In the genomic region with DNA sequence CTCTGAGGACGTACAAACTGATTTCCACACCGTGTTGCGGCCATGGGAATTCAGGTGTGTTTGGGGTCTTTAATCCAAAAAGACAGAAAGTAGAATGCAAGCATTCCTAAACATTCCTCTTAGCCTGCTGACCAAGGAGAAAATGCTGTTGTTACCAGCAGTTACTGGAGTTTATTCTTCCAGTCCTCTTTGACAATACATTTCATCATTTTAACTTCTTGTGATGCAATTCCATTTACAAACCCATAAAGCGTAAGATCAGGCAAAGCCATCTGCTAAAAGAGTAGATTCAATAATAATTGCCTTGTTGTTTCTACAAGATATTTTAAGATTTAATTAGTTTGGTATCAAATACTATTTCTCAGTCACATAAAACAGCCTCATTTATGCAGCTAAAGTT, we compare ENCODE assay signal across 16 cellular contexts. TPM values are rescaled to one million over a fixed set of nuclear protein-coding genes. Genes with fewer than 3 reads are reported as not detected.
DNase-seq lines count a peak whose midpoint lies in the region; TF ChIP-seq lines count a peak whose summit lies in the region.
"Had no signal": no experiment of that assay in that cellular context is flagged by ENCODE, and none has a peak within 500 bp of the region (broad histone marks: within the 10 kb centered on the region; RNA-seq: fewer than 3 reads in every experiment).

No MANE protein-coding gene starts in this region.

- H3K4me1 ChIP-seq in adipocyte (ENCODE audit: control insufficient read depth, insufficient read depth, low read length) (peaks cover 19% of the 10 kb centered on the region), uterus (no peaks in the 10 kb centered on the region)

- no peaks in the 10 kb centered on the region for H3K9me3 ChIP-seq in adipocyte (ENCODE audit: control insufficient read depth, low read length)
- no peaks in the 10 kb centered on the region for H3K9me3 ChIP-seq in uterus

- H3K4me3 ChIP-seq in adipocyte (ENCODE audit: low read length) (no peak overlapping the region), fibroblast of mammary gland (ENCODE audit: control insufficient read depth, low read depth, low read length) (no peak overlapping the region), uterus (no peak overlapping the region)

- TF ChIP-seq CTCF in fibroblast of mammary gland (conservative IDR thresholded peaks at IDR 0.05; ENCODE audit: control insufficient read depth, insufficient read depth, low read depth, low read length) (no peak), uterus (IDR thresholded peaks at IDR 0.05) (no peak)

- H3K36me3 ChIP-seq in adipocyte (ENCODE audit: control insufficient read depth, insufficient read depth, low read length, severe bottlenecking) (no peaks in the 10 kb centered on the region), uterus (no peaks in the 10 kb centered on the region)

- no peak for TF ChIP-seq POLR2A in uterus (IDR thresholded peaks at IDR 0.05)

- in situ Hi-C loops in KBM-7 (cut with MboI; ENCODE audit: low pct_unique_long_range_greater_than_20kb, low sequenced_read_pairs) = no loop called here

- no peak overlapping the region for H3K9ac ChIP-seq in adipocyte (ENCODE audit: low read length)

- no peak overlapping the region for H3K27ac ChIP-seq in uterus
- H3K27ac ChIP-seq: C4-2B had no signal

- intact Hi-C loops in uterus (cut with DNase I; ENCODE audit: low total_unique reads) = no loop called here

- peak; percentile 39 for DNase-seq in SIG-M5 treated with dmso at 0.1 percent for 504 hours (lab: John Stamatoyannopoulos, UW; ENCODE audit: unreplicated experiment)
- DNase-seq in SIG-M5 (lab: John Stamatoyannopoulos, UW) = no peak
- peak; percentile 71 for DNase-seq in adipocyte (ENCODE audit: low read depth)
- peak; percentile 43 for DNase-seq in fibroblast of mammary gland (ENCODE audit: low read depth)
- DNase-seq in KBM-7 = no peak
- DNase-seq in NCI-H2107 treated with DMSO at 0.1 percent for 48 hours (lab: John Stamatoyannopoulos, UW; ENCODE audit: unreplicated experiment) = no peak
- no peak for DNase-seq in uterus
- DNase-seq in AML-193 (lab: John Stamatoyannopoulos, UW) = no peak
- DNase-seq: 8988T, GOT3, HFFc6, NCI-H1092, NCI-H2107, NCI-H748 treated with DMSO at 0.1 percent for 48 hours, Right ventricle myocardium superior had no signal

- H3K27me3 ChIP-seq in adipocyte (replicated peaks; ENCODE audit: control insufficient read depth, insufficient read depth, low read length) = no peaks in the 10 kb centered on the region
- no peaks in the 10 kb centered on the region for H3K27me3 ChIP-seq in uterus

RNA-seq across cellular contexts. Expression of a gene that starts 32.7 kb away (rescaled TPM):
- 10 to 100 TPM; 12.9 to 78.1 (median 27.5) TPM for total RNA-seq in uterus

Comparison
In these comparisons a context has a peak if more than half of its experiments do, and no peak if none do; other contexts are left out.
1. DNase-seq: peak in SIG-M5 treated with dmso at 0.1 percent for 504 hours (single experiment), adipocyte (single experiment) and fibroblast of mammary gland (single experiment); none in SIG-M5 (single experiment), KBM-7 (single experiment), NCI-H2107 treated with DMSO at 0.1 percent for 48 hours (single experiment), uterus (0 of 2) and AML-193 (0 of 2).